1 cellular context compared by ENCODE assay signal in genomic region chr9:89384783-89385182, GRCh38.
TF ChIP-seq lines count a peak whose summit lies in the region.

No MANE protein-coding gene starts in this region.

TF ChIP-seq in H1, 55 proteins besides CTCF, POLR2A, EP300 and RAD21:
- TF ChIP-seq JUN (IDR thresholded peaks at IDR 0.05; ENCODE audit: low read depth, low read length): no peak
- TF ChIP-seq POLR2AphosphoS5 (IDR thresholded peaks at IDR 0.05; ENCODE audit: low read depth, low read length): 0 out of 2 replicates have a peak, but pooled peaks have one; percentile 29
TF ChIP-seq in H1: peak in this region for 1.
